2 cellular contexts compared by ENCODE assay signal in the genomic region with DNA sequence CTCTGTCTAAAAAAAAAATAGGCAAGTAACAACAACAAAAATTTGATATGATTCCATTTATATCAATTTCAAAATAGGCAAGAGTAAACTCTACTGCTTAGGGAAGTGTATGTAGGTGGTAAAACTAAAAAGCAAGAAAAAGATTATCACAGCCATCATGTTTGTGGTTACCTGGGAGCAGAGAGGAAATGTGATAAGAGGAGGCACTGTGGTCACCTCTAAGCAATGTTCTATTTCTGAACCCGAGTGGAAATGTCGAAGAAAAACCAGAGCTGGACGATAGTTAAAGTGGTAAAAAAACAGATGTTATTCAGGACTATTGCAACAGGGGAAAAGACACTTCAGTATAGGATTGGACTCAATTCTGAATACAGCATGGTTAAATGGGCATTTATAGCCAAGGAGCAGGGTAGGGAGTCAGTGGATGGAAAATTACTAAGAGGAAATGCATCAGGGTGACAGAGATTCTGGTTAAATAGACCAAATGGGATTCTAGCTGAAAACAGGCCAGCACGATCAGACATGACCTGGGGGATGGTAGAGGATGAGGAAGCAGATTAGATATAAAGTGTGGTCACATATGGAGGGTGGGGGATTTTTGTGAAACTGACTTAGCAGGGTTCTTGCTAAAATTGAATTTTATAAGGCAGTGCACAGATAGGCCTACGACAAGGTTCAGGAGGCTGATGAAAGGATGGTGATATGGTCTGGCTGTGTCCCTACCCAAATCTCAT.
TF ChIP-seq lines count a peak whose summit lies in the region.

No MANE protein-coding gene starts in this region.

TF ChIP-seq in SK-N-SH, 30 proteins besides CTCF, POLR2A, EP300 and RAD21:
- TF ChIP-seq, protein P1, sequence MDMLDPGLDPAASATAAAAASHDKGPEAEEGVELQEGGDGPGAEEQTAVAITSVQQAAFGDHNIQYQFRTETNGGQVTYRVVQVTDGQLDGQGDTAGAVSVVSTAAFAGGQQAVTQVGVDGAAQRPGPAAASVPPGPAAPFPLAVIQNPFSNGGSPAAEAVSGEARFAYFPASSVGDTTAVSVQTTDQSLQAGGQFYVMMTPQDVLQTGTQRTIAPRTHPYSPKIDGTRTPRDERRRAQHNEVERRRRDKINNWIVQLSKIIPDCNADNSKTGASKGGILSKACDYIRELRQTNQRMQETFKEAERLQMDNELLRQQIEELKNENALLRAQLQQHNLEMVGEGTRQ (IDR thresholded peaks at IDR 0.05; ENCODE audit: borderline replicate concordance, low read depth, low read length) = no peak
- TF ChIP-seq TAF1 (IDR thresholded peaks at IDR 0.05; ENCODE audit: borderline replicate concordance, low read depth, low read length) (no peak), NRF1 (IDR thresholded peaks at IDR 0.05; ENCODE audit: low read depth, low read length) (no peak), TCF12 (IDR thresholded peaks at IDR 0.05) (no peak), JUND (IDR thresholded peaks at IDR 0.05) (no peak), EZH2phosphoT487 (IDR thresholded peaks at IDR 0.05; ENCODE audit: borderline replicate concordance, low read depth) (no peak), FOSL2 (IDR thresholded peaks at IDR 0.05; ENCODE audit: borderline replicate concordance, low read depth) (no peak), FOXJ3 (CRISPR knock-in tag; IDR thresholded peaks at IDR 0.05) (no peak)

TF ChIP-seq in SK-N-SH treated with all-trans-retinoic acid at 6 μM for 48 hours, 23 proteins besides CTCF, POLR2A, EP300 and RAD21 (continued from another document):
- no peak for TF ChIP-seq ZFP3 (CRISPR knock-in tag; IDR thresholded peaks at IDR 0.05)
- TF ChIP-seq, protein P2, sequence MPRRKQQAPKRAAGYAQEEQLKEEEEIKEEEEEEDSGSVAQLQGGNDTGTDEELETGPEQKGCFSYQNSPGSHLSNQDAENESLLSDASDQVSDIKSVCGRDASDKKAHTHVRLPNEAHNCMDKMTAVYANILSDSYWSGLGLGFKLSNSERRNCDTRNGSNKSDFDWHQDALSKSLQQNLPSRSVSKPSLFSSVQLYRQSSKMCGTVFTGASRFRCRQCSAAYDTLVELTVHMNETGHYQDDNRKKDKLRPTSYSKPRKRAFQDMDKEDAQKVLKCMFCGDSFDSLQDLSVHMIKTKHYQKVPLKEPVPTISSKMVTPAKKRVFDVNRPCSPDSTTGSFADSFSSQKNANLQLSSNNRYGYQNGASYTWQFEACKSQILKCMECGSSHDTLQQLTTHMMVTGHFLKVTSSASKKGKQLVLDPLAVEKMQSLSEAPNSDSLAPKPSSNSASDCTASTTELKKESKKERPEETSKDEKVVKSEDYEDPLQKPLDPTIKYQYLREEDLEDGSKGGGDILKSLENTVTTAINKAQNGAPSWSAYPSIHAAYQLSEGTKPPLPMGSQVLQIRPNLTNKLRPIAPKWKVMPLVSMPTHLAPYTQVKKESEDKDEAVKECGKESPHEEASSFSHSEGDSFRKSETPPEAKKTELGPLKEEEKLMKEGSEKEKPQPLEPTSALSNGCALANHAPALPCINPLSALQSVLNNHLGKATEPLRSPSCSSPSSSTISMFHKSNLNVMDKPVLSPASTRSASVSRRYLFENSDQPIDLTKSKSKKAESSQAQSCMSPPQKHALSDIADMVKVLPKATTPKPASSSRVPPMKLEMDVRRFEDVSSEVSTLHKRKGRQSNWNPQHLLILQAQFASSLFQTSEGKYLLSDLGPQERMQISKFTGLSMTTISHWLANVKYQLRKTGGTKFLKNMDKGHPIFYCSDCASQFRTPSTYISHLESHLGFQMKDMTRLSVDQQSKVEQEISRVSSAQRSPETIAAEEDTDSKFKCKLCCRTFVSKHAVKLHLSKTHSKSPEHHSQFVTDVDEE (CRISPR knock-in tag; IDR thresholded peaks at IDR 0.05) = no peak
- TF ChIP-seq, protein P3, sequence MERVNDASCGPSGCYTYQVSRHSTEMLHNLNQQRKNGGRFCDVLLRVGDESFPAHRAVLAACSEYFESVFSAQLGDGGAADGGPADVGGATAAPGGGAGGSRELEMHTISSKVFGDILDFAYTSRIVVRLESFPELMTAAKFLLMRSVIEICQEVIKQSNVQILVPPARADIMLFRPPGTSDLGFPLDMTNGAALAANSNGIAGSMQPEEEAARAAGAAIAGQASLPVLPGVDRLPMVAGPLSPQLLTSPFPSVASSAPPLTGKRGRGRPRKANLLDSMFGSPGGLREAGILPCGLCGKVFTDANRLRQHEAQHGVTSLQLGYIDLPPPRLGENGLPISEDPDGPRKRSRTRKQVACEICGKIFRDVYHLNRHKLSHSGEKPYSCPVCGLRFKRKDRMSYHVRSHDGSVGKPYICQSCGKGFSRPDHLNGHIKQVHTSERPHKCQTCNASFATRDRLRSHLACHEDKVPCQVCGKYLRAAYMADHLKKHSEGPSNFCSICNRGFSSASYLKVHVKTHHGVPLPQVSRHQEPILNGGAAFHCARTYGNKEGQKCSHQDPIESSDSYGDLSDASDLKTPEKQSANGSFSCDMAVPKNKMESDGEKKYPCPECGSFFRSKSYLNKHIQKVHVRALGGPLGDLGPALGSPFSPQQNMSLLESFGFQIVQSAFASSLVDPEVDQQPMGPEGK (CRISPR knock-in tag; IDR thresholded peaks at IDR 0.05; ENCODE audit: borderline replicate concordance) = no peak
- TF ChIP-seq CREB5 (CRISPR knock-in tag; IDR thresholded peaks at IDR 0.05; ENCODE audit: low read depth) = no peak
- TF ChIP-seq SNAI2 (CRISPR knock-in tag; IDR thresholded peaks at IDR 0.05) = no peak
- no peak for TF ChIP-seq TCF4 (CRISPR knock-in tag; IDR thresholded peaks at IDR 0.05; ENCODE audit: borderline replicate concordance)
- TF ChIP-seq ESRRG (CRISPR knock-in tag; IDR thresholded peaks at IDR 0.05) = no peak
- TF ChIP-seq ZNF565 (CRISPR knock-in tag; conservative IDR thresholded peaks at IDR 0.05; ENCODE audit: low read depth) = no peak
- TF ChIP-seq RARB (CRISPR knock-in tag; IDR thresholded peaks at IDR 0.05) = no peak
- no peak for TF ChIP-seq PPARA (CRISPR knock-in tag; IDR thresholded peaks at IDR 0.05; ENCODE audit: borderline replicate concordance)
- TF ChIP-seq POU6F1 (CRISPR knock-in tag; IDR thresholded peaks at IDR 0.05; ENCODE audit: borderline replicate concordance, low read depth) = no peak
TF ChIP-seq in SK-N-SH treated with all-trans-retinoic acid at 6 μM for 48 hours: peak in this region for 0.
